In the genomic region with DNA sequence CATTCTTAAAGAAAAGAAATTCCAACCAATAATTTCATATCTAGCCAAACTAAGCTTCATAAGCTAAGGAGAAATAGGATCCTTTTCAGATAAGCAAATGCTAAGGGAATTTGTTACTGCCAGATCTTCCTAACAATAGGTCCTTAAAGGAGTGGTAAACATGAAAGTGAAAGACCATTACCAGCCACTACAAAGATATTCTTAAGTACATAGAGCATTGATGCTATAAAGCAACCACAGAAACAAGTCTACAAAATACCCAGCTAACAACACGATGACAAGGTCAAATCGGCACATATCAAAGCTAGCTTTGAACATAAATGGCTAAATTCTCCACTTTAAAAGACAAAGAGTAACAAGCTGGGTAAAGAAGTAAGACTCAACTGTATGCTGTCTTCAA, we compare ENCODE assay signal across 11 cellular contexts.
"Had no signal": no experiment of that assay in that cellular context is flagged by ENCODE, and none has a peak within 500 bp of the region (broad histone marks: within the 10 kb centered on the region; RNA-seq: fewer than 3 reads in every experiment).

No MANE protein-coding gene starts in this region.

- H3K9me3 ChIP-seq: HAP-1 had no signal

- FAIRE-seq: H1, H54 had no signal

- H3K4me3 ChIP-seq: GM23248, GM23338, HAP-1 had no signal

- H3K27ac ChIP-seq: GM23248 had no signal

- DNase-seq: GM23248, GOT3, H7, H9, HCEC 1CT, HFFc6 had no signal

- ATAC-seq: GM23338, HCT116 had no signal

- H3K36me3 ChIP-seq: HAP-1 had no signal

- H2AFZ ChIP-seq: GM23248, GM23338 had no signal

- H3K9ac ChIP-seq: GM23248 had no signal

- H3K4me2 ChIP-seq: GM23338 had no signal

- H3K4me1 ChIP-seq: HAP-1 had no signal
